In genomic region chr16:11534262-11534661, GRCh38 we compare ENCODE assay signal across 23 cellular contexts. TPM values are rescaled to one million over a fixed set of nuclear protein-coding genes. Genes with fewer than 3 reads are reported as not detected.
DNase-seq lines count a peak whose midpoint lies in the region; ATAC-seq and TF ChIP-seq lines count a peak whose summit lies in the region.
"Had no signal": no experiment of that assay in that cellular context is flagged by ENCODE, and none has a peak within 500 bp of the region (broad histone marks: within the 10 kb centered on the region; RNA-seq: fewer than 3 reads in every experiment).

No MANE protein-coding gene starts in this region.

- H3K4me1 ChIP-seq in IMR-90 (ENCODE audit: control insufficient read depth, insufficient read depth, low read length) (peaks cover 5% of the 10 kb centered on the region; the same call in 1 of the 2 replicates), breast epithelium (no peaks in the 10 kb centered on the region), subcutaneous abdominal adipose tissue (ENCODE audit: control insufficient read depth in 5 of 5, insufficient read depth in 5 of 5, low read length in 5 of 5) (peaks cover 3 to 28% (median 23%) of the 10 kb centered on the region in 5 donors)

- H3K4ac ChIP-seq in IMR-90 (ENCODE audit: low read depth, low read length) = no peak overlapping the region

- no peaks in the 10 kb centered on the region for H3K9me3 ChIP-seq in IMR-90 (ENCODE audit: control insufficient read depth, insufficient read depth, low read length)
- H3K9me3 ChIP-seq in breast epithelium = no peaks in the 10 kb centered on the region
- no peaks in the 10 kb centered on the region for H3K9me3 ChIP-seq in subcutaneous abdominal adipose tissue (ENCODE audit: control insufficient read depth in 5 of 5, low read length in 5 of 5)
- H3K9me3 ChIP-seq: prostate gland had no signal

- no peak overlapping the region for H4K8ac ChIP-seq in IMR-90 (ENCODE audit: low read depth in 2 of 2, low read length in 2 of 2)

- POLR2A ChIA-PET in IMR-90 (lab: Charles Lee; ENCODE audit: unreplicated experiment) = no interaction called here

- H3K4me3 ChIP-seq in IMR-90 (ENCODE audit: insufficient read depth, low read depth, low read length) (no peak overlapping the region), breast epithelium (no peak overlapping the region), subcutaneous abdominal adipose tissue (ENCODE audit: low read depth in 1 of 5, low read length in 5 of 5) (no peak overlapping the region)
- H3K4me3 ChIP-seq: hepatocyte, prostate gland had no signal

- peak overlapping the region; percentile 84 for H2AK9ac ChIP-seq in IMR-90 (replicated peaks; ENCODE audit: low read depth, low read length, poor library complexity)

- no peak overlapping the region for H3K56ac ChIP-seq in IMR-90 (ENCODE audit: extremely low read depth, insufficient read depth, low read length)

- CTCF ChIA-PET in IMR-90 (lab: Yijun Ruan, JAX) = interaction anchor here (1.4 to 1.5 kb wide), 2 partner anchors 107 to 126 kb away, joined by 4 to 7 read pairs; no protein-coding TSS in a partner anchor

- H3K4me2 ChIP-seq in IMR-90 (ENCODE audit: low read depth, low read length) = no peak overlapping the region
- H3K4me2 ChIP-seq: hepatocyte had no signal

- no peak overlapping the region for H3K27ac ChIP-seq in IMR-90 (ENCODE audit: insufficient read depth, low read length)
- peak overlapping the region; percentile 38 to 70 for H3K27ac ChIP-seq in breast epithelium
- peak overlapping the region; percentile 73 for H3K27ac ChIP-seq in subcutaneous abdominal adipose tissue (ENCODE audit: low read depth, low read length)
- H3K27ac ChIP-seq: hepatocyte had no signal

- WGBS in IMR-90 (ENCODE audit: extremely low coverage in 2 of 2, insufficient read length in 1 of 2), 2 experiments = 27% methylated on average over 2 of the region's 2 CpGs; no CpG with 5 or more reads in 1 of the 2 experiments

- no peak overlapping the region for H4K91ac ChIP-seq in IMR-90 (ENCODE audit: insufficient read depth, low read depth, low read length)

- no peak overlapping the region for H3K14ac ChIP-seq in IMR-90 (replicated peaks; ENCODE audit: low read depth, low read length)

- H2BK120ac ChIP-seq in IMR-90 (ENCODE audit: low read depth, low read length) = no peak overlapping the region

- H3K27me3 ChIP-seq in IMR-90 (ENCODE audit: control insufficient read depth, insufficient read depth, low read length) = no peaks in the 10 kb centered on the region
- no peaks in the 10 kb centered on the region for H3K27me3 ChIP-seq in breast epithelium
- H3K27me3 ChIP-seq in subcutaneous abdominal adipose tissue (ENCODE audit: control insufficient read depth in 5 of 5, insufficient read depth in 4 of 5, low read length in 5 of 5) = no peaks in the 10 kb centered on the region
- H3K27me3 ChIP-seq: hepatocyte had no signal

- no peak overlapping the region for H3K23ac ChIP-seq in IMR-90 (ENCODE audit: low read depth, low read length)

- H3K9me1 ChIP-seq in IMR-90 (ENCODE audit: insufficient read depth, low read length) = no peaks in the 10 kb centered on the region

- TF ChIP-seq POLR2A in IMR-90 (IDR thresholded peaks at IDR 0.05; ENCODE audit: low read depth, low read length) = no peak
- no peak for TF ChIP-seq POLR2A in breast epithelium (IDR thresholded peaks at IDR 0.05)

- H3K36me3 ChIP-seq in IMR-90 (ENCODE audit: control insufficient read depth, insufficient read depth, low read length) = no peaks in the 10 kb centered on the region
- no peaks in the 10 kb centered on the region for H3K36me3 ChIP-seq in breast epithelium
- H3K36me3 ChIP-seq in subcutaneous abdominal adipose tissue (ENCODE audit: control insufficient read depth in 5 of 5, insufficient read depth in 5 of 5, low read length in 5 of 5) = no peaks in the 10 kb centered on the region
- H3K36me3 ChIP-seq: prostate gland had no signal

- TF ChIP-seq RAD21 in IMR-90 (IDR thresholded peaks at IDR 0.05; ENCODE audit: low read length) = no peak

- H4K20me1 ChIP-seq in IMR-90 (ENCODE audit: insufficient read depth, low read length) = no peaks in the 10 kb centered on the region

- H2BK20ac ChIP-seq in IMR-90 (ENCODE audit: low read depth, low read length) = no peak overlapping the region

- in situ Hi-C loops in IMR-90 (cut with MboI; ENCODE audit: low sequenced_read_pairs) = loop anchor here (25.0 kb wide), 1 partner anchor 572 kb away; no protein-coding TSS in a partner anchor

- H3K79me1 ChIP-seq in IMR-90 (ENCODE audit: low read depth in 1 of 2, low read length in 2 of 2) = no peaks in the 10 kb centered on the region

- no peak overlapping the region for H3K9ac ChIP-seq in IMR-90 (ENCODE audit: low read depth, low read length)
- H3K9ac ChIP-seq in subcutaneous abdominal adipose tissue (ENCODE audit: low read length in 5 of 5) = no peak overlapping the region

- DNase-seq in IMR-90 = no peak
- peak in 1 of 2 donors; percentile 48 for DNase-seq in breast epithelium (ENCODE audit: low spot score in 2 of 2)
- DNase-seq in kidney tubule cell (ENCODE audit: low spot score) = peak; percentile 8
- DNase-seq in DMS79 (lab: John Stamatoyannopoulos, UW) = no peak
- DNase-seq in Right ventricle myocardium inferior (ENCODE audit: missing footprints) = no peak
- DNase-seq in stimulated activated CD4-positive, alpha-beta T cell treated with anti-CD3 and anti-CD28 coated beads, Interleukin-4, amount 100 ng/mL, for 24 hours = no peak
- DNase-seq: activated CD4-positive, alpha-beta T cell treated with anti-CD3 and anti-CD28 coated beads, Interleukin-2, amount 50 U/mL, for 48 hours; activated naive CD4-positive, alpha-beta T cell treated with anti-CD3 and anti-CD28 coated beads for 36 hours; DND-41; effector memory CD4-positive, alpha-beta T cell; HFFc6; islet precursor cell; KBM-7; mesenchymal stem cell; naive thymus-derived CD8-positive, alpha-beta T cell; NCI-H1105; NCI-H510A treated with DMSO at 0.1 percent for 48 hours; SIG-M5; stimulated activated CD8-positive, alpha-beta memory T cell treated with anti-CD3 and anti-CD28 coated beads, Interleukin-4, amount 100 ng/mL, for 48 hours; T-cell had no signal

- H2AFZ ChIP-seq in IMR-90 (replicated peaks; ENCODE audit: low read length, poor library complexity) = no peak overlapping the region
- H2AFZ ChIP-seq: hepatocyte had no signal

- ATAC-seq in IMR-90 (ENCODE audit: low read depth) (no peak), Right ventricle myocardium inferior (no peak)
- ATAC-seq: naive thymus-derived CD8-positive, alpha-beta T cell; T-cell had no signal

- no peak overlapping the region for H2BK15ac ChIP-seq in IMR-90 (ENCODE audit: low read depth, low read length)

- H4K5ac ChIP-seq in IMR-90 (ENCODE audit: low read depth, low read length) = no peak overlapping the region

- TF ChIP-seq CTCF in IMR-90 (conservative IDR thresholded peaks at IDR 0.05; ENCODE audit: low read depth, low read length) = no peak
- TF ChIP-seq CTCF in breast epithelium (IDR thresholded peaks at IDR 0.05) = no peak

- H2BK5ac ChIP-seq in IMR-90 (ENCODE audit: low read depth, low read length, poor library complexity, severe bottlenecking) = no peak overlapping the region

- no peak overlapping the region for H3K18ac ChIP-seq in IMR-90 (ENCODE audit: low read depth, low read length)

- dilution Hi-C loops in IMR-90 (cut with HindIII; ENCODE audit: low sequenced_read_pairs, unreplicated experiment) = no loop called here

- no peak overlapping the region for H2AK5ac ChIP-seq in IMR-90 (ENCODE audit: low read depth, low read length)

- intact Hi-C loops in IMR-90 (cut with micrococcal nuclease) = loop anchor here (5.0 kb wide), 2 partner anchors 127 to 572 kb away; no protein-coding TSS in a partner anchor
- intact Hi-C loops in breast epithelium (cut with DNase I; ENCODE audit: low total_unique reads) = no loop called here
- intact Hi-C loops in Right ventricle myocardium inferior (cut with DNase I) = no loop called here

- no TSS peak for BruUV-seq in IMR-90 (replicated peaks; lab: Mats Ljungman, UMichigan)

TF ChIP-seq in IMR-90, 13 proteins besides CTCF, POLR2A, EP300 and RAD21:
- TF ChIP-seq CEBPB (IDR thresholded peaks at IDR 0.05; ENCODE audit: low read depth, low read length) (peak; percentile 48; the same call in 1 of the 2 replicates), SMC3 (IDR thresholded peaks at IDR 0.05; ENCODE audit: low read depth, low read length) (no peak)

RNA-seq across cellular contexts. Expression of gene LITAF, which starts 52.5 kb away (rescaled TPM):
- total RNA-seq in IMR-90 (2012; rRNA removed) (96.9 and 113 TPM in 2 replicates), breast epithelium (100 to 1,000 TPM in 1 of 3 donors, 10 to 100 TPM in 2; 50.6 to 109 (median 59.0) TPM), Right ventricle myocardium inferior (78.4 TPM)
- polyA plus RNA-seq in IMR-90 (2012; rRNA removed) = 203 and 206 TPM in 2 replicates
- polyA plus RNA-seq in IMR-90 (2012; cell fraction: cytosol; rRNA removed) = 126 and 616 TPM in 2 replicates
- 97.8 and 160 TPM in 2 replicates for polyA plus RNA-seq in IMR-90 (2012; cell fraction: nucleus; rRNA removed; ENCODE audit: low replicate concordance)
